Comparison of ENCODE assay signal across 1 cellular context in genomic region chr15:89367485-89368451, GRCh38.
TF ChIP-seq lines count a peak whose summit lies in the region.

No MANE protein-coding gene starts in this region.

TF ChIP-seq in H1, 55 proteins besides CTCF, POLR2A, EP300 and RAD21:
- TF ChIP-seq ASH2L (IDR thresholded peaks at IDR 0.05; ENCODE audit: low read length) (peak; percentile 42), JUN (IDR thresholded peaks at IDR 0.05; ENCODE audit: low read depth, low read length) (no peak), TCF12 (IDR thresholded peaks at IDR 0.05; ENCODE audit: low read depth, low read length) (no peak), CBX5 (IDR thresholded peaks at IDR 0.05; ENCODE audit: low read depth, low read length) (no peak), ATF2 (IDR thresholded peaks at IDR 0.05; ENCODE audit: low read length) (no peak), KDM5A (IDR thresholded peaks at IDR 0.05; ENCODE audit: low read length) (no peak), SIRT6 (IDR thresholded peaks at IDR 0.05; ENCODE audit: low read length) (no peak), RBBP5 (IDR thresholded peaks at IDR 0.05; ENCODE audit: borderline replicate concordance, low read depth, low read length) (no peak), SIX5 (IDR thresholded peaks at IDR 0.05; ENCODE audit: low read depth, low read length) (no peak), CTBP2 (IDR thresholded peaks at IDR 0.05; ENCODE audit: borderline replicate concordance, insufficient read depth, insufficient read length, low read length) (peak; percentile 36), SRF (IDR thresholded peaks at IDR 0.05; ENCODE audit: low read depth, low read length) (no peak), CBX8 (IDR thresholded peaks at IDR 0.05; ENCODE audit: borderline replicate concordance, low read depth, low read length) (no peak), YY1 (IDR thresholded peaks at IDR 0.05; ENCODE audit: low read depth, low read length) (no peak), FOSL1 (IDR thresholded peaks at IDR 0.05; ENCODE audit: insufficient read depth, low read depth, low read length) (no peak), MAFK (IDR thresholded peaks at IDR 0.05; ENCODE audit: low read depth, low read length) (no peak), NANOG (IDR thresholded peaks at IDR 0.05; ENCODE audit: insufficient read depth, low read depth, low read length, poor library complexity, severe bottlenecking) (peak; percentile 7), CHD2 (IDR thresholded peaks at IDR 0.05; ENCODE audit: low read length) (no peak), CEBPB (IDR thresholded peaks at IDR 0.05; ENCODE audit: low read depth, low read length) (no peak), RFX5 (IDR thresholded peaks at IDR 0.05; ENCODE audit: borderline replicate concordance, low read depth, low read length) (no peak), BCL11A (IDR thresholded peaks at IDR 0.05; ENCODE audit: low read depth in 2 of 2, low read length in 2 of 2) (no peak), TAF1 (IDR thresholded peaks at IDR 0.05; ENCODE audit: low read depth, low read length) (no peak), PHF8 (conservative IDR thresholded peaks at IDR 0.05; ENCODE audit: low read depth, low read length) (no peak), SP1 (IDR thresholded peaks at IDR 0.05; ENCODE audit: low read depth, low read length) (no peak), SP2 (IDR thresholded peaks at IDR 0.05; ENCODE audit: low read length) (no peak), BRCA1 (IDR thresholded peaks at IDR 0.05; ENCODE audit: low read depth, low read length) (no peak), GABPA (IDR thresholded peaks at IDR 0.05; ENCODE audit: borderline replicate concordance, insufficient read depth, low read length) (no peak), ATF3 (IDR thresholded peaks at IDR 0.05; ENCODE audit: insufficient read depth, low read depth, low read length) (no peak), POU5F1 (IDR thresholded peaks at IDR 0.05; ENCODE audit: low read depth, low read length) (no peak), HDAC2 (IDR thresholded peaks at IDR 0.05; ENCODE audit: borderline replicate concordance in 1 of 2, low read depth in 2 of 2, low read length in 2 of 2) (0 out of 4 replicates have a peak, but pooled peaks of 1 of the 2 experiments have one; percentile 63), KDM1A (IDR thresholded peaks at IDR 0.05; ENCODE audit: borderline replicate concordance, low read length) (no peak; the same call in 1 of the 2 replicates), USF2 (IDR thresholded peaks at IDR 0.05; ENCODE audit: low read length) (no peak), SUZ12 (IDR thresholded peaks at IDR 0.05; ENCODE audit: low read length) (peak; percentile 47), TEAD4 (IDR thresholded peaks at IDR 0.05; ENCODE audit: low read depth, low read length) (no peak), CHD1 (IDR thresholded peaks at IDR 0.05; ENCODE audit: low read depth, low read length) (no peak), SP4 (IDR thresholded peaks at IDR 0.05; ENCODE audit: low read length) (no peak), TBP (IDR thresholded peaks at IDR 0.05; ENCODE audit: low read depth, low read length) (no peak), POLR2AphosphoS5 (IDR thresholded peaks at IDR 0.05; ENCODE audit: low read depth, low read length) (no peak), JUND (IDR thresholded peaks at IDR 0.05; ENCODE audit: low read length) (no peak), CHD7 (IDR thresholded peaks at IDR 0.05; ENCODE audit: insufficient replicate concordance, low read length) (no peak), HDAC6 (IDR thresholded peaks at IDR 0.05; ENCODE audit: low read depth, low read length) (no peak), MAX (IDR thresholded peaks at IDR 0.05) (peak; percentile 98), SIN3A (conservative IDR thresholded peaks at IDR 0.05 in 1 of 2, IDR thresholded peaks at IDR 0.05 in 1 of 2; ENCODE audit: low read depth in 1 of 2, low read length in 2 of 2) (no peak), TAF7 (optimal IDR thresholded peaks at IDR 0.05; ENCODE audit: borderline replicate concordance, low read depth, low read length) (no peak), KDM4A (IDR thresholded peaks at IDR 0.05; ENCODE audit: low read depth, low read length, severe bottlenecking) (peak; percentile 65), ZNF274 (IDR thresholded peaks at IDR 0.05; ENCODE audit: borderline replicate concordance, extremely low read depth, low read length) (no peak), EZH2 (IDR thresholded peaks at IDR 0.05; ENCODE audit: low read depth, low read length, severe bottlenecking) (peak; percentile 33), GTF2F1 (IDR thresholded peaks at IDR 0.05; ENCODE audit: borderline replicate concordance, low read depth, low read length) (no peak), SAP30 (IDR thresholded peaks at IDR 0.05; ENCODE audit: insufficient read depth, insufficient replicate concordance, low read length) (no peak), EGR1 (IDR thresholded peaks at IDR 0.05; ENCODE audit: borderline replicate concordance, low read depth, low read length) (no peak), CREB1 (IDR thresholded peaks at IDR 0.05) (peak; percentile 83), RNF2 (IDR thresholded peaks at IDR 0.05; ENCODE audit: borderline replicate concordance, low read depth, low read length, missing control alignments, poor library complexity, severe bottlenecking) (peak; percentile 69), E2F6 (IDR thresholded peaks at IDR 0.05) (peak; percentile 98), BACH1 (IDR thresholded peaks at IDR 0.05; ENCODE audit: low read length) (no peak), NRF1 (IDR thresholded peaks at IDR 0.05; ENCODE audit: low read depth, low read length) (no peak), RXRA (IDR thresholded peaks at IDR 0.05; ENCODE audit: insufficient read depth, low read depth, low read length) (no peak)
TF ChIP-seq in H1: peak in this region for 11.
